ENCODE assay signal across 18 cellular contexts in genomic region chr10:123570898-123571515, GRCh38.
DNase-seq lines count a peak whose midpoint lies in the region; ATAC-seq and TF ChIP-seq lines count a peak whose summit lies in the region.
"Had no signal": no experiment of that assay in that cellular context is flagged by ENCODE, and none has a peak within 500 bp of the region (broad histone marks: within the 10 kb centered on the region; RNA-seq: fewer than 3 reads in every experiment).

No MANE protein-coding gene starts in this region.

- no peak overlapping the region for H4K5ac ChIP-seq in H9 (ENCODE audit: insufficient read length, low read depth, low read length)

- ATAC-seq in HG02678 (IDR thresholded peaks at IDR 0.05; ENCODE audit: unreplicated experiment) (no peak), psoas muscle (no peak)
- ATAC-seq: GM23338 had no signal

- H3K27me3 ChIP-seq in BLaER1 (no peaks in the 10 kb centered on the region), H9 (ENCODE audit: insufficient read depth, low read length) (peaks cover 2% of the 10 kb centered on the region; the same call in 1 of the 2 replicates), endodermal cell (ENCODE audit: control insufficient read depth, insufficient read depth, low read length, poor library complexity, severe bottlenecking) (no peaks in the 10 kb centered on the region), neuronal stem cell (ENCODE audit: control insufficient read depth in 3 of 3, insufficient read depth in 3 of 3, low read depth in 1 of 3, low read length in 3 of 3) (peaks cover 0 to 3% (median 0%) of the 10 kb centered on the region in 3 experiments), Caco-2 (replicated peaks; ENCODE audit: control insufficient read depth, insufficient read depth, low read length) (0 out of 2 replicates have a peak, but pooled peaks cover 1% of the 10 kb centered on the region), psoas muscle (ENCODE audit: insufficient read depth in 3 of 3, low read length in 2 of 3) (peaks cover 0 to 42% (median 8%) of the 10 kb centered on the region in 3 donors)

- H2BK120ac ChIP-seq in H9 (ENCODE audit: low read depth, low read length, poor library complexity, severe bottlenecking), result no peak overlapping the region
- no peak overlapping the region for H2BK120ac ChIP-seq in neuronal stem cell (ENCODE audit: low read depth, low read length)

- H2AFZ ChIP-seq in H9 (ENCODE audit: low read length) (no peak overlapping the region), neuronal stem cell (ENCODE audit: low read length) (no peak overlapping the region)
- H2AFZ ChIP-seq: GM23338 had no signal

- peaks cover 14 to 25% of the 10 kb centered on the region in 2 experiments for H3K4me1 Mint-ChIP-seq in H9
- no peaks in the 10 kb centered on the region for H3K4me1 Mint-ChIP-seq in endodermal cell
- H3K4me1 Mint-ChIP-seq in Caco-2 (ENCODE audit: low read depth, unreplicated experiment), result no peaks in the 10 kb centered on the region
- H3K4me1 Mint-ChIP-seq: B cell had no signal

- H4K91ac ChIP-seq in H9 (ENCODE audit: insufficient read length, low read depth, low read length) (no peak overlapping the region), neuronal stem cell (ENCODE audit: low read depth, low read length, poor library complexity) (no peak overlapping the region)

- H3K4ac ChIP-seq in H9 (ENCODE audit: low read depth, low read length), result no peak overlapping the region
- H3K4ac ChIP-seq in neuronal stem cell (ENCODE audit: low read length), result no peak overlapping the region

- H3K4me2 ChIP-seq in BLaER1, result peak overlapping the region; percentile 94
- H3K4me2 ChIP-seq in H9 (ENCODE audit: insufficient read depth, insufficient read length, low read length), result no peak overlapping the region
- H3K4me2 ChIP-seq in neuronal stem cell (ENCODE audit: insufficient read depth, low read length, poor library complexity, severe bottlenecking), result no peak overlapping the region
- H3K4me2 ChIP-seq: GM23338 had no signal

- H3K27ac ChIP-seq in BLaER1, result peak overlapping the region; percentile 70
- H3K27ac ChIP-seq in H9 (ENCODE audit: insufficient read length, low read depth, low read length), result no peak overlapping the region
- H3K27ac ChIP-seq in endodermal cell (ENCODE audit: low read depth, low read length), result no peak overlapping the region
- H3K27ac ChIP-seq in neuronal stem cell (replicated peaks; ENCODE audit: low read length), result no peak overlapping the region
- no peak overlapping the region for H3K27ac ChIP-seq in psoas muscle
- H3K27ac ChIP-seq: C4-2B had no signal

- H3T11ph ChIP-seq in H9 (ENCODE audit: low read length), result no peak overlapping the region

- no peak overlapping the region for H2BK20ac ChIP-seq in H9 (ENCODE audit: low read depth, low read length, poor library complexity, severe bottlenecking)

- H3K4me1 ChIP-seq in BLaER1 (peaks cover 45% of the 10 kb centered on the region), H9 (ENCODE audit: insufficient read depth, low read length) (no peaks in the 10 kb centered on the region), endodermal cell (ENCODE audit: control insufficient read depth, insufficient read depth, low read length) (no peaks in the 10 kb centered on the region), neuronal stem cell (ENCODE audit: control insufficient read depth in 2 of 2, insufficient read depth in 1 of 2, low read depth in 1 of 2, low read length in 2 of 2) (peaks cover 0 to 3% of the 10 kb centered on the region in 2 donors), Caco-2 (no peaks in the 10 kb centered on the region), psoas muscle (no peaks in the 10 kb centered on the region)

- no peak overlapping the region for H2BK5ac ChIP-seq in H9 (ENCODE audit: insufficient read length, low read length)
- no peak overlapping the region for H2BK5ac ChIP-seq in neuronal stem cell (ENCODE audit: low read length)

- H3K36me3 ChIP-seq in BLaER1, result no peaks in the 10 kb centered on the region
- H3K36me3 ChIP-seq in endodermal cell (ENCODE audit: control insufficient read depth, insufficient read depth, low read length), result no peaks in the 10 kb centered on the region
- H3K36me3 ChIP-seq in neuronal stem cell (replicated peaks in 1 of 2; ENCODE audit: control insufficient read depth in 2 of 2, insufficient read depth in 2 of 2, low read length in 2 of 2), result no peaks in the 10 kb centered on the region
- H3K36me3 ChIP-seq in Caco-2 (ENCODE audit: control insufficient read depth, insufficient read depth, low read length), result no peaks in the 10 kb centered on the region
- no peaks in the 10 kb centered on the region for H3K36me3 ChIP-seq in psoas muscle (ENCODE audit: insufficient read depth in 1 of 2, low read depth in 1 of 2)

- H3K23me2 ChIP-seq in H9 (ENCODE audit: insufficient read length, low read depth, low read length, poor library complexity, severe bottlenecking), result no peaks in the 10 kb centered on the region

- peaks cover 26% of the 10 kb centered on the region for H3K27me3 Mint-ChIP-seq in H9 (ENCODE audit: low read depth)
- H3K27me3 Mint-ChIP-seq in endodermal cell (ENCODE audit: insufficient read depth), result peaks cover 24% of the 10 kb centered on the region
- peaks cover 24% of the 10 kb centered on the region for H3K27me3 Mint-ChIP-seq in Caco-2 (ENCODE audit: insufficient read depth, unreplicated experiment)

- H3K18ac ChIP-seq in H9 (ENCODE audit: insufficient read length, low read depth, low read length) (no peak overlapping the region), neuronal stem cell (ENCODE audit: low read length) (peak overlapping the region; percentile 54)

- no CpG with 5 or more reads among the region's 12 CpGs for WGBS in H9 (ENCODE audit: extremely low coverage, insufficient read length, low lambda C conversion rate)
- WGBS in endodermal cell (ENCODE audit: insufficient coverage in 1 of 2, insufficient read length in 1 of 2), 2 experiments, result 85 to 89% methylated on average over 5 to 12 of the region's 12 CpGs
- WGBS in neuronal stem cell (ENCODE audit: extremely low coverage in 2 of 2, insufficient read length in 2 of 2, insufficient replicate concordance in 1 of 2), 2 donors, result no CpG with 5 or more reads among the region's 12 CpGs
- WGBS in psoas muscle, 3 donors, result 60 to 63% (median 63%) methylated on average over 12 of the region's 12 CpGs

- H3K79me1 ChIP-seq in H9 (ENCODE audit: insufficient read depth, low read depth, low read length, poor library complexity, severe bottlenecking), result no peaks in the 10 kb centered on the region
- H3K79me1 ChIP-seq in neuronal stem cell (ENCODE audit: low read depth, low read length), result no peaks in the 10 kb centered on the region

- H3K4me3 ChIP-seq in BLaER1 (no peak overlapping the region; the same call in 1 of the 2 replicates), endodermal cell (ENCODE audit: low read length) (no peak overlapping the region), neuronal stem cell (ENCODE audit: low read length in 2 of 2) (no peak overlapping the region), Caco-2 (ENCODE audit: low read depth, low read length) (no peak overlapping the region), psoas muscle (no peak overlapping the region)
- H3K4me3 ChIP-seq: GM23338 had no signal

- H3K9me3 Mint-ChIP-seq in H9, result no peaks in the 10 kb centered on the region
- H3K9me3 Mint-ChIP-seq in endodermal cell, result peaks cover 1% of the 10 kb centered on the region
- H3K9me3 Mint-ChIP-seq in Caco-2 (ENCODE audit: unreplicated experiment), result no peaks in the 10 kb centered on the region
- H3K9me3 Mint-ChIP-seq: CD4-positive, alpha-beta T cell; GM23338 had no signal

- TF ChIP-seq CTCF in H9 (conservative IDR thresholded peaks at IDR 0.05), result no peak
- TF ChIP-seq CTCF in endodermal cell (conservative IDR thresholded peaks at IDR 0.05), result no peak
- no peak for TF ChIP-seq CTCF in Caco-2 (IDR thresholded peaks at IDR 0.05; ENCODE audit: insufficient read depth in 1 of 2, low read depth in 1 of 2, low read length in 1 of 2, severe bottlenecking in 1 of 2, unreplicated experiment in 1 of 2)
- no peak for TF ChIP-seq CTCF in psoas muscle (IDR thresholded peaks at IDR 0.05)

- POLR2A ChIA-PET in Caco-2 (lab: Charles Lee), result no interaction called here

- H3K27ac Mint-ChIP-seq in H9 (no peak overlapping the region), endodermal cell (no peak overlapping the region), Caco-2 (ENCODE audit: unreplicated experiment) (no peak overlapping the region)
- H3K27ac Mint-ChIP-seq: B cell; CD4-positive, alpha-beta T cell; GM23338; IgD-negative memory B cell had no signal

- intact Hi-C loops in Caco-2 (cut with micrococcal nuclease; ENCODE audit: unreplicated experiment) (no loop called here), psoas muscle (cut with DNase I) (no loop called here)

- H3K9me3 ChIP-seq in BLaER1 (no peaks in the 10 kb centered on the region), H9 (ENCODE audit: control insufficient read depth, low read depth, low read length) (no peaks in the 10 kb centered on the region), endodermal cell (ENCODE audit: control insufficient read depth, low read length) (no peaks in the 10 kb centered on the region), neuronal stem cell (replicated peaks in 1 of 2; ENCODE audit: control insufficient read depth in 2 of 2, insufficient read depth in 1 of 2, low read depth in 1 of 2, low read length in 2 of 2) (no peaks in the 10 kb centered on the region), Caco-2 (no peaks in the 10 kb centered on the region), psoas muscle (no peaks in the 10 kb centered on the region)

- H2BK12ac ChIP-seq in H9 (ENCODE audit: insufficient read length, low read depth, low read length) (no peak overlapping the region), neuronal stem cell (ENCODE audit: low read length) (no peak overlapping the region)

- H3K79me2 ChIP-seq in H9 (ENCODE audit: insufficient read depth, low read length), result no peaks in the 10 kb centered on the region

- H2BK15ac ChIP-seq in H9 (ENCODE audit: low read depth, low read length) (no peak overlapping the region), neuronal stem cell (ENCODE audit: low read length) (no peak overlapping the region)

- H3K23ac ChIP-seq in H9 (ENCODE audit: insufficient read length, low read depth, low read length) (no peak overlapping the region), neuronal stem cell (ENCODE audit: low read depth, low read length, poor library complexity) (peak overlapping the region; percentile 77)

- H2AK5ac ChIP-seq in H9 (ENCODE audit: insufficient read length, low read length) (no peak overlapping the region), neuronal stem cell (ENCODE audit: low read depth, low read length) (peak overlapping the region; percentile 46)

- H3K4me3 Mint-ChIP-seq in H9 (no peak overlapping the region), endodermal cell (no peak overlapping the region), Caco-2 (ENCODE audit: unreplicated experiment) (no peak overlapping the region)
- H3K4me3 Mint-ChIP-seq: B cell; CD4-positive, alpha-beta T cell; GM23338 had no signal

- H4K8ac ChIP-seq in H9 (replicated peaks; ENCODE audit: insufficient read length, low read depth, low read length) (no peak overlapping the region), neuronal stem cell (ENCODE audit: low read depth, low read length) (no peak overlapping the region)

- H4K20me1 ChIP-seq in BLaER1 (no peaks in the 10 kb centered on the region), H9 (ENCODE audit: control insufficient read depth, insufficient read depth, insufficient read length) (no peaks in the 10 kb centered on the region)

- H3K56ac ChIP-seq in H9 (ENCODE audit: insufficient read length, low read depth, low read length), result no peak overlapping the region

- H3K14ac ChIP-seq in H9 (ENCODE audit: insufficient read depth, low read length) (no peak overlapping the region; the same call in 1 of the 2 replicates), neuronal stem cell (ENCODE audit: low read length) (no peak overlapping the region)

- BruUV-seq in Caco-2 (replicated peaks; lab: Mats Ljungman, UMichigan), result no TSS peak

- no peaks in the 10 kb centered on the region; a peak in 1 of 7 replicates for H3K36me3 Mint-ChIP-seq in H9 (ENCODE audit: insufficient read depth in 1 of 3, low read depth in 3 of 3)
- no peaks in the 10 kb centered on the region for H3K36me3 Mint-ChIP-seq in endodermal cell (ENCODE audit: low read depth)
- no peaks in the 10 kb centered on the region for H3K36me3 Mint-ChIP-seq in Caco-2 (ENCODE audit: insufficient read depth, unreplicated experiment)
- H3K36me3 Mint-ChIP-seq: IgD-negative memory B cell had no signal

- DNase-seq in H9 (peak; percentile 19), endodermal cell (peak; percentile 25), neuronal stem cell (ENCODE audit: low spot score) (no peak), Caco-2 (no peak), psoas muscle (no peak), NCI-H69 (lab: John Stamatoyannopoulos, UW) (no peak)
- DNase-seq: CD4-positive, alpha-beta T cell; DMS153; DMS79; GDM1; H7; KBM-7 had no signal

- H3K9ac ChIP-seq in BLaER1, result peak overlapping the region; percentile 61; the same call in 1 of the 2 replicates
- H3K9ac ChIP-seq in H9 (ENCODE audit: extremely low read depth, insufficient read length, low read length), result no peak overlapping the region
- no peak overlapping the region for H3K9ac ChIP-seq in endodermal cell (ENCODE audit: extremely low read depth, low read length, poor library complexity, severe bottlenecking)
- H3K9ac ChIP-seq in neuronal stem cell (ENCODE audit: low read depth, low read length, poor library complexity), result peak overlapping the region; percentile 30

- CTCF ChIA-PET in Caco-2 (lab: Charles Lee), result no interaction called here

Comparison
In these comparisons a context has a peak if more than half of its experiments do, and no peak if none do; other contexts are left out.
1. H3K9ac ChIP-seq: peak in BLaER1 (single experiment) and neuronal stem cell (single experiment); none in H9 (single experiment) and endodermal cell (single experiment).
2. DNase-seq: peak in H9 (single experiment) and endodermal cell (single experiment); none in neuronal stem cell (single experiment), Caco-2 (0 of 2), psoas muscle (0 of 2) and NCI-H69 (single experiment).